Comparison of ENCODE assay signal across 8 cellular contexts in genomic region chr17:41864837-41865595, GRCh38. TPM values are rescaled to one million over a fixed set of nuclear protein-coding genes. Genes with fewer than 3 reads are reported as not detected.
DNase-seq lines count a peak whose midpoint lies in the region; ATAC-seq and TF ChIP-seq lines count a peak whose summit lies in the region.

Gene KLHL11 (minus strand): TSS chr17:41865423. CDS start chr17:41865370, 53 bp downstream.

- H3K4me3 ChIP-seq in HUES48 (ENCODE audit: low read depth, low read length) (peak within 1 kb of the TSS; percentile 94), OCI-LY1 (ENCODE audit: low read depth, low read length, poor library complexity, severe bottlenecking) (peak within 1 kb of the TSS; percentile 93), epithelial cell of esophagus (ENCODE audit: low read length) (peak within 1 kb of the TSS; percentile 91), mononuclear cell (ENCODE audit: low read length) (peak within 1 kb of the TSS; percentile 89)

- H3K9me3 ChIP-seq in HUES48 (ENCODE audit: control insufficient read depth, insufficient read depth, low read length) (no peaks in the 10 kb centered on the region), OCI-LY1 (ENCODE audit: low read length) (no peaks in the 10 kb centered on the region), mononuclear cell (ENCODE audit: low read depth, low read length) (no peaks in the 10 kb centered on the region)

- no peaks in the 10 kb centered on the region for H3K27me3 ChIP-seq in HUES48 (ENCODE audit: control insufficient read depth, insufficient read depth, low read length)
- no peaks in the 10 kb centered on the region for H3K27me3 ChIP-seq in OCI-LY1 (ENCODE audit: insufficient read depth, low read length)
- no peaks in the 10 kb centered on the region for H3K27me3 ChIP-seq in mononuclear cell (ENCODE audit: insufficient read depth, low read length)

- H3K79me2 ChIP-seq in OCI-LY1 (ENCODE audit: insufficient read depth, low read length) = peaks cover 44% of the 10 kb centered on the region

- 0 out of 2 replicates have a peak within 1 kb of the TSS, but pooled peaks have one; percentile 12 for H2AFZ ChIP-seq in OCI-LY1 (ENCODE audit: low read length)

- H3K9me2 ChIP-seq in OCI-LY1 (ENCODE audit: low read depth, low read length) = no peaks in the 10 kb centered on the region

- TF ChIP-seq CTCF in OCI-LY1 (IDR thresholded peaks at IDR 0.05; ENCODE audit: low read length) (no peak; the same call in 1 of the 2 replicates), epithelial cell of esophagus (IDR thresholded peaks at IDR 0.05; ENCODE audit: insufficient read depth, low read depth, low read length, missing control alignments) (no peak)

- in situ Hi-C loops in Caki2 (cut with HindIII; ENCODE audit: low pct_unique_long_range_greater_than_20kb, low sequenced_read_pairs) = no loop called here

- ATAC-seq in GM21390 (IDR thresholded peaks at IDR 0.05; ENCODE audit: unreplicated experiment) = peak; percentile 76

- H3K9ac ChIP-seq in HUES48 (ENCODE audit: low read depth, low read length) (peak within 1 kb of the TSS; percentile 91), OCI-LY1 (ENCODE audit: low read length) (peak within 1 kb of the TSS; percentile 94)

- peaks cover 35% of the 10 kb centered on the region for H3K4me1 ChIP-seq in HUES48 (ENCODE audit: control insufficient read depth, insufficient read depth, low read length)
- peaks cover 27% of the 10 kb centered on the region for H3K4me1 ChIP-seq in OCI-LY1 (ENCODE audit: insufficient read depth, low read length, severe bottlenecking)
- peaks cover 38% of the 10 kb centered on the region for H3K4me1 ChIP-seq in mononuclear cell (ENCODE audit: insufficient read depth, low read length)

- DNase-seq in Caki2 (ENCODE audit: low read depth) (peak; percentile 84), epithelial cell of esophagus (ENCODE audit: low read depth) (peak; percentile 94)
- DNase-seq in activated CD8-positive, alpha-beta memory T cell treated with anti-CD3 and anti-CD28 coated beads, Interleukin-2, amount 50 U/mL, for 4 hours = peak; percentile 87
- peak; percentile 67 to 68 for DNase-seq in stimulated activated CD8-positive, alpha-beta memory T cell treated with anti-CD3 and anti-CD28 coated beads, Interleukin-4, amount 100 ng/mL, for 1 hour (ENCODE audit: low read depth in 2 of 2, low spot score in 1 of 2)

- peaks cover 35% of the 10 kb centered on the region for H3K36me3 ChIP-seq in HUES48 (ENCODE audit: control insufficient read depth, insufficient read depth, low read length)
- H3K36me3 ChIP-seq in OCI-LY1 (ENCODE audit: insufficient read depth, low read length) = peaks cover 31% of the 10 kb centered on the region

- H3K4me2 ChIP-seq in OCI-LY1 (ENCODE audit: low read length) = peak within 1 kb of the TSS; percentile 99

- H3F3A ChIP-seq in OCI-LY1 (ENCODE audit: insufficient read depth, low read length) = no peaks in the 10 kb centered on the region; the same call in 1 of the 2 replicates

- H4K20me1 ChIP-seq in OCI-LY1 (ENCODE audit: insufficient read depth, low read length) = peaks cover 4% of the 10 kb centered on the region; the same call in 1 of the 2 replicates

- H3K27ac ChIP-seq in HUES48 (ENCODE audit: low read depth, low read length) = peak within 1 kb of the TSS; percentile 88
- peak within 1 kb of the TSS; percentile 69 for H3K27ac ChIP-seq in OCI-LY1 (ENCODE audit: low read depth, low read length, poor library complexity, severe bottlenecking)

RNA-seq across cellular contexts. Expression of gene KLHL11, which starts in this region (rescaled TPM):
- total RNA-seq in Caki2 (2014; rRNA removed; shearing (Covaris generic); ENCODE audit: low replicate concordance) = 10.3 and 15.5 TPM in 2 replicates
- 60.7 TPM for total RNA-seq in mononuclear cell

Comparison
In these comparisons a context has a peak if more than half of its experiments do, and no peak if none do; other contexts are left out.
1. Peak in every context shown above with its lines: DNase-seq, ATAC-seq, H3K4me3 ChIP-seq and H3K27ac ChIP-seq.